In genomic region chr5:102018690-102019089, GRCh38 we compare ENCODE assay signal across 18 cellular contexts.
DNase-seq lines count a peak whose midpoint lies in the region; ATAC-seq and TF ChIP-seq lines count a peak whose summit lies in the region.
"Had no signal": no experiment of that assay in that cellular context is flagged by ENCODE, and none has a peak within 500 bp of the region (broad histone marks: within the 10 kb centered on the region; RNA-seq: fewer than 3 reads in every experiment).

No MANE protein-coding gene starts in this region.

- no peak overlapping the region for H3K4me3 ChIP-seq in lower lobe of right lung
- no peak overlapping the region for H3K4me3 ChIP-seq in Caco-2 (ENCODE audit: low read depth, low read length)
- H3K4me3 ChIP-seq: BLaER1 had no signal

- H3K9me3 Mint-ChIP-seq in activated naive CD4-positive, alpha-beta T cell treated with anti-CD3 and anti-CD28 coated beads, Interleukin-2, amount 10 ng/mL, durations not matched to agents 7 days and 5 days, result no peaks in the 10 kb centered on the region
- H3K9me3 Mint-ChIP-seq in Caco-2 (ENCODE audit: unreplicated experiment), result peaks cover 32% of the 10 kb centered on the region

- H3K27ac ChIP-seq in lower lobe of right lung, result no peak overlapping the region
- H3K27ac ChIP-seq: BLaER1, KMS-11 had no signal

- intact Hi-C loops in lower lobe of right lung (cut with DNase I) (no loop called here), Caco-2 (cut with micrococcal nuclease; ENCODE audit: unreplicated experiment) (no loop called here)

- no TSS peak for BruUV-seq in Caco-2 (replicated peaks; lab: Mats Ljungman, UMichigan)

- no peak overlapping the region for H3K27ac Mint-ChIP-seq in activated naive CD4-positive, alpha-beta T cell treated with anti-CD3 and anti-CD28 coated beads, Interleukin-2, amount 10 ng/mL, durations not matched to agents 7 days and 5 days
- H3K27ac Mint-ChIP-seq in Caco-2 (ENCODE audit: unreplicated experiment), result no peak overlapping the region
- H3K27ac Mint-ChIP-seq: CD4-positive, alpha-beta memory T cell had no signal

- H3K27me3 Mint-ChIP-seq in activated naive CD4-positive, alpha-beta T cell treated with anti-CD3 and anti-CD28 coated beads, Interleukin-2, amount 10 ng/mL, durations not matched to agents 7 days and 5 days, result no peaks in the 10 kb centered on the region
- H3K27me3 Mint-ChIP-seq in Caco-2 (ENCODE audit: insufficient read depth, unreplicated experiment), result no peaks in the 10 kb centered on the region
- H3K27me3 Mint-ChIP-seq: CD4-positive, alpha-beta memory T cell had no signal

- TF ChIP-seq CTCF in lower lobe of right lung (IDR thresholded peaks at IDR 0.05) (no peak), Caco-2 (IDR thresholded peaks at IDR 0.05; ENCODE audit: insufficient read depth in 1 of 2, low read depth in 1 of 2, low read length in 1 of 2, severe bottlenecking in 1 of 2, unreplicated experiment in 1 of 2) (no peak)

- H3K36me3 Mint-ChIP-seq in activated naive CD4-positive, alpha-beta T cell treated with anti-CD3 and anti-CD28 coated beads, Interleukin-2, amount 10 ng/mL, durations not matched to agents 7 days and 5 days, result no peaks in the 10 kb centered on the region
- no peaks in the 10 kb centered on the region for H3K36me3 Mint-ChIP-seq in Caco-2 (ENCODE audit: insufficient read depth, unreplicated experiment)
- H3K36me3 Mint-ChIP-seq: CD4-positive, alpha-beta memory T cell had no signal

- H3K4me1 Mint-ChIP-seq in activated naive CD4-positive, alpha-beta T cell treated with anti-CD3 and anti-CD28 coated beads, Interleukin-2, amount 10 ng/mL, durations not matched to agents 7 days and 5 days, result no peaks in the 10 kb centered on the region
- H3K4me1 Mint-ChIP-seq in Caco-2 (ENCODE audit: low read depth, unreplicated experiment), result peaks cover 13% of the 10 kb centered on the region
- H3K4me1 Mint-ChIP-seq: CD4-positive, alpha-beta memory T cell had no signal

- no peak overlapping the region for H3K4me3 Mint-ChIP-seq in activated naive CD4-positive, alpha-beta T cell treated with anti-CD3 and anti-CD28 coated beads, Interleukin-2, amount 10 ng/mL, durations not matched to agents 7 days and 5 days
- H3K4me3 Mint-ChIP-seq in Caco-2 (ENCODE audit: unreplicated experiment), result no peak overlapping the region
- H3K4me3 Mint-ChIP-seq: CD4-positive, alpha-beta memory T cell had no signal

- H3K27me3 ChIP-seq in lower lobe of right lung (ENCODE audit: low read depth), result no peaks in the 10 kb centered on the region
- no peaks in the 10 kb centered on the region for H3K27me3 ChIP-seq in Caco-2 (replicated peaks; ENCODE audit: control insufficient read depth, insufficient read depth, low read length)
- H3K27me3 ChIP-seq: BLaER1 had no signal

- H3K36me3 ChIP-seq in lower lobe of right lung, result no peaks in the 10 kb centered on the region
- H3K36me3 ChIP-seq in Caco-2 (ENCODE audit: control insufficient read depth, insufficient read depth, low read length), result no peaks in the 10 kb centered on the region
- H3K36me3 ChIP-seq: BLaER1 had no signal

- DNase-seq in ELF-1 (ENCODE audit: low read depth, low spot score) (peak; percentile 69), HT1080 (ENCODE audit: low read depth) (peak; percentile 1), ecto neural progenitor cell (ENCODE audit: low spot score) (peak; percentile 41), lower lobe of right lung (peak; percentile 24), hypothalamus (lab: John Stamatoyannopoulos, UW) (no peak), Caco-2 (no peak)
- no peak for DNase-seq in activated naive CD4-positive, alpha-beta T cell treated with anti-CD3 and anti-CD28 coated beads, Interleukin-2, amount 10 ng/mL, durations not matched to agents 7 days and 5 days
- DNase-seq: Calu3, NCI-H1417, NCI-H187 treated with DMSO at 0.1 percent for 48 hours, NCI-H345, NCI-H524 treated with DMSO at 0.1 percent for 48 hours had no signal

- H3K4me1 ChIP-seq in lower lobe of right lung (no peaks in the 10 kb centered on the region), Caco-2 (no peaks in the 10 kb centered on the region)
- H3K4me1 ChIP-seq: BLaER1 had no signal

- CTCF ChIA-PET in activated naive CD4-positive, alpha-beta T cell treated with anti-CD3 and anti-CD28 coated beads, Interleukin-2, amount 10 ng/mL, durations not matched to agents 7 days and 5 days (lab: Charles Lee), result no interaction called here
- CTCF ChIA-PET in Caco-2 (lab: Charles Lee), result no interaction called here

- POLR2A ChIA-PET in Caco-2 (lab: Charles Lee), result no interaction called here

- ATAC-seq in lower lobe of right lung, result no peak
- ATAC-seq in GM19395 (IDR thresholded peaks at IDR 0.05; ENCODE audit: unreplicated experiment), result no peak
- ATAC-seq: Panc1, Right ventricle myocardium inferior had no signal

- H3K9me3 ChIP-seq in lower lobe of right lung (no peaks in the 10 kb centered on the region), Caco-2 (no peaks in the 10 kb centered on the region)
- H3K9me3 ChIP-seq: BLaER1 had no signal

Comparison
In these comparisons a context has a peak if more than half of its experiments do, and no peak if none do; other contexts are left out.
1. DNase-seq: peak in ELF-1 (single experiment), HT1080 (single experiment), ecto neural progenitor cell (single experiment) and lower lobe of right lung (single experiment); none in activated naive CD4-positive, alpha-beta T cell treated with anti-CD3 and anti-CD28 coated beads, Interleukin-2, amount 10 ng/mL, durations not matched to agents 7 days and 5 days (single experiment), hypothalamus (0 of 51) and Caco-2 (0 of 2).